11 cellular contexts compared by ENCODE assay signal in the genomic region with DNA sequence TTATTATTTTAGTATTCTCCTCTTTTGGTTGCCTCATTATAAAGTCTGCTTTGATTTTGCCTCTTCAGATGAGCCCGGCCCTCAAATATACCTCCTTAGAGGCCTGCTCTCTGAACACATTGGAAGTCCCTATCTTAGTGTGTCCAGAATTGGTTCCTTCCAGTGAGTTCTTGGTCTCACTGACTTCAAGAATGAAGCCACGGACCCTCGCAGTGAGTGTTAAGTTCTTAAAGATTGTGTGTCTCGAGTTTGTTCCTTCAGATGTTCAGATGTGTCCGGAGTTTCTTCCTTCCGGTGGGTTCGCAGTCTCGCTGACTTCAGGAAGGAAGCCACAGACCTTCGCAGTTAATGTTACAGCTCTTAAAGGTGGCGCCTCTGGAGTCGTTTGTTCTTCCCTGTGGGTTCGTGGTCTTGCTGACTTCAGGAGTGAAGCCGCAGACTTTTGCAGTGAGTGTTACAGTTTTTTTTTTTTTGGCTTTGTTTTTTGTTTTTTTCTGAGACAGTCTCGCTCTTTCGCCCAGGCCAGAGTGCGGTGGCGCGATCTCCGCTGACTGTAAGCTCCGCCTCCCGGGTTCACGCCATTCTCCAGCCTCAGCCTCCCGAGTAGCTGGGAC. TPM values are rescaled to one million over a fixed set of nuclear protein-coding genes. Genes with fewer than 3 reads are reported as not detected.
DNase-seq lines count a peak whose midpoint lies in the region; ATAC-seq and TF ChIP-seq lines count a peak whose summit lies in the region.
"Had no signal": no experiment of that assay in that cellular context is flagged by ENCODE, and none has a peak within 500 bp of the region (broad histone marks: within the 10 kb centered on the region; RNA-seq: fewer than 3 reads in every experiment).

No MANE protein-coding gene starts in this region.

- no peak for ATAC-seq in CD4-positive, CD25-positive, alpha-beta regulatory T cell (ENCODE audit: low read depth in 2 of 2)
- ATAC-seq in GM21390 (IDR thresholded peaks at IDR 0.05; ENCODE audit: unreplicated experiment): no peak
- ATAC-seq in GM21528 (IDR thresholded peaks at IDR 0.05; ENCODE audit: low FRiP score, unreplicated experiment): no peak

- peaks cover 4% of the 10 kb centered on the region for H3K4me1 ChIP-seq in CD4-positive, CD25-positive, alpha-beta regulatory T cell (ENCODE audit: control insufficient read depth, insufficient read depth, low read length, poor library complexity, severe bottlenecking)
- H3K4me1 ChIP-seq in mesendoderm (ENCODE audit: control insufficient read depth, low read depth, low read length): no peaks in the 10 kb centered on the region
- H3K4me1 ChIP-seq: esophagus squamous epithelium had no signal

- H2BK5ac ChIP-seq in mesendoderm (ENCODE audit: low read length): no peak overlapping the region

- H3K18ac ChIP-seq in mesendoderm (ENCODE audit: low read length): no peak overlapping the region

- H3K4me3 Mint-ChIP-seq in CD4-positive, CD25-positive, alpha-beta regulatory T cell: peak overlapping the region; percentile 42 to 87 (median 73)
- peak overlapping the region; percentile 77 for H3K4me3 Mint-ChIP-seq in T-helper 2 cell treated with Interferon-gamma antibody and Interleukin-4, amounts not matched to agents 5 μg/mL and 100 μg/mL, for 36 hours
- peak overlapping the region; percentile 59 for H3K4me3 Mint-ChIP-seq in activated T-helper 2 cell treated with anti-CD3 and anti-CD28 coated beads, Interferon-gamma antibody, Interleukin-2, Interleukin-4, amounts not matched to agents 10 μg/mL and 5 μg/mL and 100 μg/mL, durations not matched to agents 14 hours and 24 hours and 36 hours (ENCODE audit: low read depth)
- H3K4me3 Mint-ChIP-seq in neural crest cell: no peak overlapping the region
- H3K4me3 Mint-ChIP-seq: type B pancreatic cell had no signal

- H4K8ac ChIP-seq in mesendoderm (ENCODE audit: low read depth, low read length): no peak overlapping the region

- no peaks in the 10 kb centered on the region for H3K27me3 ChIP-seq in CD4-positive, CD25-positive, alpha-beta regulatory T cell (ENCODE audit: control insufficient read depth, insufficient read depth, low read length)
- no peaks in the 10 kb centered on the region for H3K27me3 ChIP-seq in mesendoderm (ENCODE audit: insufficient read depth, low read length, poor library complexity)

- H3K36me3 Mint-ChIP-seq in CD4-positive, CD25-positive, alpha-beta regulatory T cell: no peaks in the 10 kb centered on the region
- no peaks in the 10 kb centered on the region for H3K36me3 Mint-ChIP-seq in T-helper 2 cell treated with Interferon-gamma antibody and Interleukin-4, amounts not matched to agents 5 μg/mL and 100 μg/mL, for 36 hours (ENCODE audit: low read depth)
- peaks cover 6% of the 10 kb centered on the region for H3K36me3 Mint-ChIP-seq in activated T-helper 2 cell treated with anti-CD3 and anti-CD28 coated beads, Interferon-gamma antibody, Interleukin-2, Interleukin-4, amounts not matched to agents 10 μg/mL and 5 μg/mL and 100 μg/mL, durations not matched to agents 14 hours and 24 hours and 36 hours (ENCODE audit: low read depth)
- no peaks in the 10 kb centered on the region for H3K36me3 Mint-ChIP-seq in neural crest cell (ENCODE audit: low read depth)
- H3K36me3 Mint-ChIP-seq: type B pancreatic cell had no signal

- no peaks in the 10 kb centered on the region for H3K79me2 ChIP-seq in mesendoderm (ENCODE audit: control insufficient read depth, insufficient read depth, low read length)

- H2AK5ac ChIP-seq in mesendoderm (ENCODE audit: low read length): no peak overlapping the region

- H3K27ac ChIP-seq in CD4-positive, CD25-positive, alpha-beta regulatory T cell (ENCODE audit: insufficient read depth, low read length, poor library complexity, severe bottlenecking): no peak overlapping the region
- H3K27ac ChIP-seq in mesendoderm (ENCODE audit: low read depth, low read length): no peak overlapping the region
- H3K27ac ChIP-seq: esophagus squamous epithelium had no signal

- CTCF ChIA-PET in HEK293T (lab: Yijun Ruan, JAX): interaction anchor here (1.0 kb wide), 1 partner anchor 15 kb away, joined by 4 read pairs; no protein-coding TSS in a partner anchor

- no peak overlapping the region for H3K23ac ChIP-seq in mesendoderm (ENCODE audit: low read length)

- peaks cover 10% of the 10 kb centered on the region for H3K27me3 Mint-ChIP-seq in CD4-positive, CD25-positive, alpha-beta regulatory T cell
- H3K27me3 Mint-ChIP-seq in T-helper 2 cell treated with Interferon-gamma antibody and Interleukin-4, amounts not matched to agents 5 μg/mL and 100 μg/mL, for 36 hours (ENCODE audit: low read depth): peaks cover 4% of the 10 kb centered on the region
- H3K27me3 Mint-ChIP-seq in activated T-helper 2 cell treated with anti-CD3 and anti-CD28 coated beads, Interferon-gamma antibody, Interleukin-2, Interleukin-4, amounts not matched to agents 10 μg/mL and 5 μg/mL and 100 μg/mL, durations not matched to agents 14 hours and 24 hours and 36 hours (ENCODE audit: low read depth): peaks cover 6% of the 10 kb centered on the region
- peaks cover 10% of the 10 kb centered on the region for H3K27me3 Mint-ChIP-seq in neural crest cell (ENCODE audit: low read depth)

- H2BK120ac ChIP-seq in mesendoderm (ENCODE audit: low read depth, low read length): no peak overlapping the region

- no peak overlapping the region for H3K56ac ChIP-seq in mesendoderm (ENCODE audit: low read length)

- no peaks in the 10 kb centered on the region for H3K9me3 ChIP-seq in CD4-positive, CD25-positive, alpha-beta regulatory T cell (ENCODE audit: control insufficient read depth in 2 of 2, low read length in 2 of 2)
- H3K9me3 ChIP-seq: esophagus squamous epithelium had no signal

- H3K4ac ChIP-seq in mesendoderm (ENCODE audit: low read depth, low read length): no peak overlapping the region

- TF ChIP-seq CTCF in neural crest cell (conservative IDR thresholded peaks at IDR 0.05): no peak

- H3K9ac ChIP-seq in mesendoderm (ENCODE audit: low read length): no peak overlapping the region

- no peaks in the 10 kb centered on the region for H3K9me3 Mint-ChIP-seq in CD4-positive, CD25-positive, alpha-beta regulatory T cell
- peaks cover 5% of the 10 kb centered on the region for H3K9me3 Mint-ChIP-seq in T-helper 2 cell treated with Interferon-gamma antibody and Interleukin-4, amounts not matched to agents 5 μg/mL and 100 μg/mL, for 36 hours
- H3K9me3 Mint-ChIP-seq in activated T-helper 2 cell treated with anti-CD3 and anti-CD28 coated beads, Interferon-gamma antibody, Interleukin-2, Interleukin-4, amounts not matched to agents 10 μg/mL and 5 μg/mL and 100 μg/mL, durations not matched to agents 14 hours and 24 hours and 36 hours: no peaks in the 10 kb centered on the region
- peaks cover 2% of the 10 kb centered on the region for H3K9me3 Mint-ChIP-seq in neural crest cell
- H3K9me3 Mint-ChIP-seq: type B pancreatic cell had no signal

- intact Hi-C loops in activated T-helper 2 cell treated with anti-CD3 and anti-CD28 coated beads, Interferon-gamma antibody, Interleukin-2, Interleukin-4, amounts not matched to agents 10 μg/mL and 5 μg/mL and 100 μg/mL, durations not matched to agents 14 hours and 24 hours and 36 hours (cut with micrococcal nuclease): no loop called here

- H4K5ac ChIP-seq in mesendoderm (ENCODE audit: low read length): no peak overlapping the region

- H3K79me1 ChIP-seq in mesendoderm (ENCODE audit: low read length): no peaks in the 10 kb centered on the region

- POLR2A ChIA-PET in HEK293T (lab: Yijun Ruan, JAX): no interaction called here

- H3K4me1 Mint-ChIP-seq in CD4-positive, CD25-positive, alpha-beta regulatory T cell: peaks cover 8 to 16% (median 14%) of the 10 kb centered on the region in 4 donors
- peaks cover 21% of the 10 kb centered on the region for H3K4me1 Mint-ChIP-seq in T-helper 2 cell treated with Interferon-gamma antibody and Interleukin-4, amounts not matched to agents 5 μg/mL and 100 μg/mL, for 36 hours (ENCODE audit: low read depth)
- peaks cover 25% of the 10 kb centered on the region for H3K4me1 Mint-ChIP-seq in activated T-helper 2 cell treated with anti-CD3 and anti-CD28 coated beads, Interferon-gamma antibody, Interleukin-2, Interleukin-4, amounts not matched to agents 10 μg/mL and 5 μg/mL and 100 μg/mL, durations not matched to agents 14 hours and 24 hours and 36 hours (ENCODE audit: low read depth)
- H3K4me1 Mint-ChIP-seq in neural crest cell: no peaks in the 10 kb centered on the region

- H2BK15ac ChIP-seq in mesendoderm (replicated peaks; ENCODE audit: low read depth): no peak overlapping the region

- H3K27ac Mint-ChIP-seq in CD4-positive, CD25-positive, alpha-beta regulatory T cell: peak overlapping the region; percentile 85 to 90 (median 86)
- peak overlapping the region; percentile 81 for H3K27ac Mint-ChIP-seq in T-helper 2 cell treated with Interferon-gamma antibody and Interleukin-4, amounts not matched to agents 5 μg/mL and 100 μg/mL, for 36 hours
- peak overlapping the region; percentile 81 for H3K27ac Mint-ChIP-seq in activated T-helper 2 cell treated with anti-CD3 and anti-CD28 coated beads, Interferon-gamma antibody, Interleukin-2, Interleukin-4, amounts not matched to agents 10 μg/mL and 5 μg/mL and 100 μg/mL, durations not matched to agents 14 hours and 24 hours and 36 hours
- peak overlapping the region; percentile 43 for H3K27ac Mint-ChIP-seq in neural crest cell (ENCODE audit: unreplicated experiment)

- DNase-seq in CD4-positive, CD25-positive, alpha-beta regulatory T cell: peak in 2 of 3 donors; percentile 7 to 50
- peak; percentile 26 for DNase-seq in T-helper 2 cell treated with Interferon-gamma antibody and Interleukin-4, amounts not matched to agents 5 μg/mL and 100 μg/mL, for 36 hours (ENCODE audit: low spot score)
- peak; percentile 25 for DNase-seq in activated T-helper 2 cell treated with anti-CD3 and anti-CD28 coated beads, Interferon-gamma antibody, Interleukin-2, Interleukin-4, amounts not matched to agents 10 μg/mL and 5 μg/mL and 100 μg/mL, durations not matched to agents 14 hours and 24 hours and 36 hours (ENCODE audit: low spot score)
- DNase-seq in neural crest cell (ENCODE audit: low read depth, low spot score) (no peak), HEK293T (ENCODE audit: extremely low spot score) (no peak), mesendoderm (no peak)
- DNase-seq: esophagus squamous epithelium, NCI-H1436 treated with DMSO at 0.1 percent for 48 hours had no signal

- WGBS in mesendoderm (ENCODE audit: extremely low coverage, insufficient coverage, low lambda C conversion rate): no CpG with 5 or more reads among the region's 23 CpGs

- H3K4me3 ChIP-seq in CD4-positive, CD25-positive, alpha-beta regulatory T cell (ENCODE audit: low read depth, low read length): peak overlapping the region; percentile 56
- no peak overlapping the region for H3K4me3 ChIP-seq in mesendoderm (ENCODE audit: low read length)
- H3K4me3 ChIP-seq: esophagus squamous epithelium had no signal

- H3K4me2 ChIP-seq in mesendoderm (ENCODE audit: low read length): no peak overlapping the region

- no peaks in the 10 kb centered on the region for H3K36me3 ChIP-seq in CD4-positive, CD25-positive, alpha-beta regulatory T cell (ENCODE audit: control insufficient read depth, insufficient read depth, low read length)
- no peaks in the 10 kb centered on the region for H3K36me3 ChIP-seq in mesendoderm (ENCODE audit: control insufficient read depth, insufficient read depth, low read length)
- H3K36me3 ChIP-seq: esophagus squamous epithelium had no signal

RNA-seq across cellular contexts. Expression of gene NOS2, which starts 45.8 kb away (rescaled TPM):
- 0.15 TPM for total RNA-seq in CD4-positive, CD25-positive, alpha-beta regulatory T cell
- not detected for polyA plus RNA-seq in CD4-positive, CD25-positive, alpha-beta regulatory T cell
- total RNA-seq in activated T-helper 2 cell treated with anti-CD3 and anti-CD28 coated beads, Interferon-gamma antibody, Interleukin-2, Interleukin-4, amounts not matched to agents 10 μg/mL and 5 μg/mL and 100 μg/mL, durations not matched to agents 14 hours and 24 hours and 36 hours: 0.07 TPM in 1 of 2 replicates, not detected in the other
- 0.66 and 0.91 TPM in 2 replicates for total RNA-seq in neural crest cell
- 0.42 TPM for polyA plus RNA-seq in mesendoderm (2013, experiment 1 of 2)
- 0.50 TPM for polyA plus RNA-seq in mesendoderm (2013, experiment 2 of 2)

RNA-seq across cellular contexts. Expression of gene LYRM9, which starts 47.0 kb away (rescaled TPM):
- total RNA-seq in CD4-positive, CD25-positive, alpha-beta regulatory T cell: 7.5 TPM
- 10 to 100 TPM; 14.8 to 18.4 (median 15.9) TPM for polyA plus RNA-seq in CD4-positive, CD25-positive, alpha-beta regulatory T cell
- 3.0 and 3.1 TPM in 2 replicates for total RNA-seq in activated T-helper 2 cell treated with anti-CD3 and anti-CD28 coated beads, Interferon-gamma antibody, Interleukin-2, Interleukin-4, amounts not matched to agents 10 μg/mL and 5 μg/mL and 100 μg/mL, durations not matched to agents 14 hours and 24 hours and 36 hours
- total RNA-seq in neural crest cell: 4.3 and 6.5 TPM in 2 replicates
- 1.9 TPM for polyA plus RNA-seq in mesendoderm (2013, experiment 1 of 2)
- polyA plus RNA-seq in mesendoderm (2013, experiment 2 of 2): 1.8 TPM

Comparison
In these comparisons a context has a peak if more than half of its experiments do, and no peak if none do; other contexts are left out.
1. DNase-seq: peak in CD4-positive, CD25-positive, alpha-beta regulatory T cell (2 of 3), T-helper 2 cell treated with Interferon-gamma antibody and Interleukin-4, amounts not matched to agents 5 μg/mL and 100 μg/mL, for 36 hours (single experiment) and activated T-helper 2 cell treated with anti-CD3 and anti-CD28 coated beads, Interferon-gamma antibody, Interleukin-2, Interleukin-4, amounts not matched to agents 10 μg/mL and 5 μg/mL and 100 μg/mL, durations not matched to agents 14 hours and 24 hours and 36 hours (single experiment); none in neural crest cell (single experiment), HEK293T (single experiment) and mesendoderm (single experiment).
2. Peak in every context shown above with its lines, with median percentiles within 50 percentile points of each other: H3K27ac Mint-ChIP-seq.